Comparison of ENCODE assay signal across 7 cellular contexts in the genomic region with DNA sequence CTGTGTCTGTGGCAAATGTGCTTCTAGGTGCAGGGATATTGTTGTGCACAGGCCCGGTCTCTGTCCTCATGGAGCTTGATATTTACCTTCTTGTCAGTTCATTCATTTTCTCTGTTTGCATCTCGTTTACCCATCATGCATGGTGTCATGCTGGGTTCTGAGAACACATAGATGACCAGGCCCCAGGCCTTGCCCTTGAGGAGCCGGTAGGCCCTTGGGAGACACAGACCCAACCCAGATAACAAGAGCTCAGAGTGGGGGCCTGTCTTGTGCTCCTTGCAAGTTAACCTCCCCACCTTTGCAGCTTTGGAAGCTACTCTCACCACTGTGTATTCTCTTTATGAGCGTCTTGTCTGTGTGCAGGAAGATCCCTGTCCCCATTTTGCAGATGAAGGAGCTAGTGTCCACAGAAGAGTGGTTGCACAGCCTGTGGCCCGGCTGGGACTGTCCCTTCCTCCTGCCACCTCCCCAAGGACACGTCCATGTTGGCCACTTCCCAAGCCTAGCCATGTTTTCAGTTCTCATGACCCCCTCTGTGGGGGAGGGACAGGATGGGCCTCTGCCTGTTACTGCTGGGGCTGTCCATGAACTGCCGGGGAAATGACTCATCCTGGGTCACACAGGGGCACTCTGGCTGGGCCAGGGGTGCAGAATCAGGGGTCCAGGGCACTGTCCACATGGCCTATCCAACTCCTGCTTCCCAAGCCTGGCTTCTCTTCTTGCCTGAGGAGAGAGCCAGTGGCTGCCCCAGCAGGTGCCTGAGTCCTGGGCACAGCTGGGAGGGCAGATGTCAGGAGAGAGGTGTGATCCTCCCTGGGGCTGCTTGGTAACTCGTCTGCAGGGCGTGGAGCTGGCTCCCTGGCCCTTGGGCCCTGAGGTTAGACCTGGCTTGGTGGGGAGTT. TPM values are rescaled to one million over a fixed set of nuclear protein-coding genes. Genes with fewer than 3 reads are reported as not detected.
DNase-seq lines count a peak whose midpoint lies in the region; ATAC-seq and TF ChIP-seq lines count a peak whose summit lies in the region.

No MANE protein-coding gene starts in this region.

- TF ChIP-seq CTCF in ascending aorta (IDR thresholded peaks at IDR 0.05) = no peak
- TF ChIP-seq CTCF in OCI-LY7 (conservative IDR thresholded peaks at IDR 0.05; ENCODE audit: low read length) = no peak

- ATAC-seq in stimulated activated effector memory CD8-positive, alpha-beta T cell treated with anti-CD3 and anti-CD28 coated beads, Interleukin-12 subunit alpha, Interleukin-12 subunit beta, amount 100 ng/mL, for 72 hours = peak; percentile 46
- no peak for ATAC-seq in HG03025 (IDR thresholded peaks at IDR 0.05; ENCODE audit: low FRiP score, unreplicated experiment)

- CTCF ChIA-PET in OCI-LY7 (lab: Charles Lee; ENCODE audit: unreplicated experiment) = interaction anchor here (0.6 kb wide), 1 partner anchor 753 kb away, joined by 3 read pairs; no protein-coding TSS in a partner anchor

- H3K4me2 ChIP-seq in OCI-LY7 (ENCODE audit: low read length) = no peak overlapping the region

- no peaks in the 10 kb centered on the region for H4K20me1 ChIP-seq in OCI-LY7 (ENCODE audit: insufficient read depth, low read length)

- H3K9ac ChIP-seq in iPS-20b (ENCODE audit: low read depth, low read length) = no peak overlapping the region

- no peaks in the 10 kb centered on the region for H3K36me3 Mint-ChIP-seq in stimulated activated effector memory CD8-positive, alpha-beta T cell treated with anti-CD3 and anti-CD28 coated beads, Interleukin-12 subunit alpha, Interleukin-12 subunit beta, amount 100 ng/mL, for 72 hours

- POLR2A ChIA-PET in OCI-LY7 (lab: Charles Lee) = interaction anchor here (1.2 kb wide), 1 partner anchor 9 kb away, joined by 6 read pairs; no protein-coding TSS in a partner anchor

- H3K79me2 ChIP-seq in OCI-LY7 (ENCODE audit: insufficient read depth, low read depth, low read length) = no peaks in the 10 kb centered on the region

- H3K9me2 ChIP-seq in OCI-LY7 (ENCODE audit: insufficient read depth, low read length) = no peaks in the 10 kb centered on the region

- peak; percentile 33 for DNase-seq in KBM-7
- no peak for DNase-seq in ascending aorta (ENCODE audit: low spot score in 2 of 2)
- no peak for DNase-seq in stimulated activated effector memory CD8-positive, alpha-beta T cell treated with anti-CD3 and anti-CD28 coated beads, Interleukin-12 subunit alpha, Interleukin-12 subunit beta, amount 100 ng/mL, for 72 hours (ENCODE audit: low spot score in 2 of 2)
- no peak for DNase-seq in cortex of kidney (lab: John Stamatoyannopoulos, UW)
- DNase-seq in OCI-LY7 (ENCODE audit: low spot score) = no peak

- peaks cover 64% of the 10 kb centered on the region for H3K4me1 Mint-ChIP-seq in stimulated activated effector memory CD8-positive, alpha-beta T cell treated with anti-CD3 and anti-CD28 coated beads, Interleukin-12 subunit alpha, Interleukin-12 subunit beta, amount 100 ng/mL, for 72 hours

- no peaks in the 10 kb centered on the region for H3K9me3 ChIP-seq in ascending aorta
- H3K9me3 ChIP-seq in iPS-20b (ENCODE audit: insufficient read depth, low read depth, low read length) = no peaks in the 10 kb centered on the region
- no peaks in the 10 kb centered on the region for H3K9me3 ChIP-seq in OCI-LY7 (ENCODE audit: low read length)

- no peaks in the 10 kb centered on the region for H3K9me3 Mint-ChIP-seq in stimulated activated effector memory CD8-positive, alpha-beta T cell treated with anti-CD3 and anti-CD28 coated beads, Interleukin-12 subunit alpha, Interleukin-12 subunit beta, amount 100 ng/mL, for 72 hours

- no peak overlapping the region for H2AFZ ChIP-seq in OCI-LY7 (ENCODE audit: low read length)

- H3K27ac ChIP-seq in ascending aorta (peak overlapping the region; percentile 98 to 99), iPS-20b (ENCODE audit: low read length) (no peak overlapping the region), OCI-LY7 (ENCODE audit: low read depth, low read length, poor library complexity, severe bottlenecking) (no peak overlapping the region)

- in situ Hi-C loops in KBM-7 (cut with MboI; ENCODE audit: low pct_unique_long_range_greater_than_20kb, low sequenced_read_pairs) = loop anchor here (25.0 kb wide), 1 partner anchor 639 kb away; the partner anchor contains the start of gene PPCDC

- no peaks in the 10 kb centered on the region for H3K27me3 ChIP-seq in ascending aorta
- H3K27me3 ChIP-seq in iPS-20b (ENCODE audit: insufficient read depth, low read length) = peaks cover 11% of the 10 kb centered on the region

- H3K27ac Mint-ChIP-seq in stimulated activated effector memory CD8-positive, alpha-beta T cell treated with anti-CD3 and anti-CD28 coated beads, Interleukin-12 subunit alpha, Interleukin-12 subunit beta, amount 100 ng/mL, for 72 hours = peak overlapping the region; percentile 82

- H3K4me1 ChIP-seq in ascending aorta (peaks cover 44 to 68% of the 10 kb centered on the region in 2 donors), iPS-20b (ENCODE audit: insufficient read depth, low read length) (peaks cover 17% of the 10 kb centered on the region), OCI-LY7 (ENCODE audit: insufficient read depth, low read length, poor library complexity, severe bottlenecking) (peaks cover 8% of the 10 kb centered on the region)

- intact Hi-C loops in ascending aorta (cut with DNase I) (no loop called here), OCI-LY7 (cut with micrococcal nuclease; ENCODE audit: unreplicated experiment) (no loop called here)

- peaks cover 0 to 11% of the 10 kb centered on the region in 2 donors for H3K36me3 ChIP-seq in ascending aorta
- H3K36me3 ChIP-seq in iPS-20b (ENCODE audit: insufficient read depth, low read depth, low read length) = peaks cover 20% of the 10 kb centered on the region
- no peaks in the 10 kb centered on the region for H3K36me3 ChIP-seq in OCI-LY7 (ENCODE audit: insufficient read depth, low read length)

- no TSS peak for BruUV-seq in OCI-LY7 (replicated peaks; lab: Mats Ljungman, UMichigan)

- H3K4me3 ChIP-seq in ascending aorta (peak overlapping the region; percentile 86 to 94), iPS-20b (ENCODE audit: low read length) (peak overlapping the region; percentile 44; the same call in 1 of the 2 replicates), OCI-LY7 (ENCODE audit: low read depth, low read length, poor library complexity, severe bottlenecking) (no peak overlapping the region)

- H3K4me3 Mint-ChIP-seq in stimulated activated effector memory CD8-positive, alpha-beta T cell treated with anti-CD3 and anti-CD28 coated beads, Interleukin-12 subunit alpha, Interleukin-12 subunit beta, amount 100 ng/mL, for 72 hours = peak overlapping the region; percentile 78

RNA-seq across cellular contexts. Expression of gene SNX33, which starts 3.4 kb away (rescaled TPM):
- total RNA-seq in ascending aorta (53.5 TPM), OCI-LY7 (2022) (0.31 and 0.38 TPM in 2 replicates)
- total RNA-seq in OCI-LY7 (2014; rRNA removed; shearing (Covaris generic)) = 0.05 and 0.09 TPM in 2 replicates

RNA-seq across cellular contexts. Expression of gene IMP3, which starts 11.1 kb away (rescaled TPM):
- total RNA-seq in ascending aorta (159 TPM), OCI-LY7 (2022) (91.2 and 101 TPM in 2 replicates)
- total RNA-seq in OCI-LY7 (2014; rRNA removed; shearing (Covaris generic)) = 135 and 174 TPM in 2 replicates

RNA-seq across cellular contexts. Expression of gene SNUPN, which starts 25.6 kb away (rescaled TPM):
- total RNA-seq in ascending aorta (6.7 TPM), OCI-LY7 (2022) (69.4 and 71.1 TPM in 2 replicates)
- 32.4 and 44.4 TPM in 2 replicates for total RNA-seq in OCI-LY7 (2014; rRNA removed; shearing (Covaris generic))

Comparison
In these comparisons a context has a peak if more than half of its experiments do, and no peak if none do; other contexts are left out.
1. H3K27ac ChIP-seq: peak in ascending aorta (2 of 2); none in iPS-20b (single experiment) and OCI-LY7 (single experiment).
2. RNA of gene SNX33, which starts 3.4 kb away (total RNA-seq): 53.5 TPM in ascending aorta (single experiment); 0.05 to 0.38 TPM in OCI-LY7; every median in the first group is over 10 times any median in the second.